Comparison of ENCODE assay signal across 8 cellular contexts in the genomic region with DNA sequence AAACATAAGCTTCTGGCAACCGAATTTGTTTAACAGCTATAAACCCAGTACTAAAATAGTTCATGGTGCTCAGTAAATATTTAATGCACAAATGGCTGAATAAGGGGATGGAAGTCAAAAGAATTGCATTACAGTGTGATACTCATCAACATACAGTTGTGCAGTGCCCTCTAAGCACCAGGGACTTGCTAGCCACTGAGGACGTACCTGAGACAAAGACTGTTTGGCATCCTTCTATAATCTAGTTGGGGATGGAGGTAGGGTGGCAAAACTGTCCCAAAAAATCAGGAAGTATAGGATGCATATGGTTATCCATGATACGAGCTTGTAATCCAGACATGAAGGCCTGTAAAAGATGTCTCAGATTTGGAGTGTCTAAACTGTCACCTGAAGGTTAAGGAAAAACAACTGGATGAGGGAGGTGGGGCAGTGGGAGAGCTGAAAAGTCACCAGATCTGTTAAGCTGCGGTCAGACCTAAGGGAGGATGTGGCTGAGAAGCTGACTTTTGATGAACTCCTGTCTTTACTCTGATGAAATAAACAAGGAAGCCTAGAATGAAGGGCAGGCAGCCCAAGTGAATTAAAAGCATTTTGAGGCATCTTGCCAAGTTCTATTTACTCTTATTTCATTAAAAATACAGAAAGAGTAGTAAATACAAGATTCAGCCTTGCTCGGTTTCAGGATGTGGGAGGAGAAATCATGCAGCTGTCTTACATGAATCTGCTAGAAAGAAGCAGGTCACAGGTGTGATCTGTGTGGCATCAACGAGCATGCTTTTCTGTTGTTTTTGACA. TPM values are rescaled to one million over a fixed set of nuclear protein-coding genes. Genes with fewer than 3 reads are reported as not detected.
DNase-seq lines count a peak whose midpoint lies in the region; ATAC-seq lines count a peak whose summit lies in the region.

No MANE protein-coding gene starts in this region.

- H4K5ac ChIP-seq in mesendoderm (ENCODE audit: low read length), result no peak overlapping the region

- H3K4me1 ChIP-seq in mesendoderm (ENCODE audit: control insufficient read depth, low read depth, low read length), result no peaks in the 10 kb centered on the region

- no peak overlapping the region for H2BK5ac ChIP-seq in mesendoderm (ENCODE audit: low read length)

- no peak overlapping the region for H3K18ac ChIP-seq in mesendoderm (ENCODE audit: low read length)

- no peak overlapping the region for H3K4me2 ChIP-seq in mesendoderm (ENCODE audit: low read length)

- no peaks in the 10 kb centered on the region for H3K79me1 ChIP-seq in mesendoderm (ENCODE audit: low read length)

- no peaks in the 10 kb centered on the region for H3K36me3 ChIP-seq in mesendoderm (ENCODE audit: control insufficient read depth, insufficient read depth, low read length)

- H3K4me3 ChIP-seq in mesendoderm (ENCODE audit: low read length), result no peak overlapping the region

- no peaks in the 10 kb centered on the region for H3K27me3 ChIP-seq in mesendoderm (ENCODE audit: insufficient read depth, low read length, poor library complexity)

- H2BK15ac ChIP-seq in mesendoderm (replicated peaks; ENCODE audit: low read depth), result no peak overlapping the region

- no peaks in the 10 kb centered on the region for H3K79me2 ChIP-seq in mesendoderm (ENCODE audit: control insufficient read depth, insufficient read depth, low read length)

- no CpG with 5 or more reads among the region's 6 CpGs for WGBS in mesendoderm (ENCODE audit: extremely low coverage, insufficient coverage, low lambda C conversion rate)

- peak; percentile 79 for ATAC-seq in GM18870 (IDR thresholded peaks at IDR 0.05; ENCODE audit: unreplicated experiment)
- ATAC-seq in HG02798 (IDR thresholded peaks at IDR 0.05; ENCODE audit: poor library complexity, unreplicated experiment), result peak; percentile 77

- no peak overlapping the region for H3K4ac ChIP-seq in mesendoderm (ENCODE audit: low read depth, low read length)

- H2AK5ac ChIP-seq in mesendoderm (ENCODE audit: low read length), result no peak overlapping the region

- H3K27ac ChIP-seq in mesendoderm (ENCODE audit: low read depth, low read length) (no peak overlapping the region), substantia nigra (ENCODE audit: low read depth, low read length, poor library complexity, severe bottlenecking) (no peak overlapping the region)

- H3K56ac ChIP-seq in mesendoderm (ENCODE audit: low read length), result no peak overlapping the region

- no peak overlapping the region for H4K8ac ChIP-seq in mesendoderm (ENCODE audit: low read depth, low read length)

- no peak overlapping the region for H3K9ac ChIP-seq in mesendoderm (ENCODE audit: low read length)

- no peak overlapping the region for H3K23ac ChIP-seq in mesendoderm (ENCODE audit: low read length)

- no peak overlapping the region for H2BK120ac ChIP-seq in mesendoderm (ENCODE audit: low read depth, low read length)

- peak; percentile 34 for DNase-seq in OCI-M1 (lab: John Stamatoyannopoulos, UW)
- peak; percentile 41 for DNase-seq in iris pigment epithelial cell (ENCODE audit: low read depth)
- no peak for DNase-seq in COLO668 (lab: John Stamatoyannopoulos, UW; ENCODE audit: unreplicated experiment)
- DNase-seq in mesendoderm, result no peak
- no peak for DNase-seq in HuH-7 (ENCODE audit: low spot score)
- DNase-seq in substantia nigra (lab: John Stamatoyannopoulos, UW), result no peak

RNA-seq across cellular contexts. Expression of a gene that starts 12.0 kb away (rescaled TPM):
- 0.10 TPM for polyA plus RNA-seq in mesendoderm (2013, experiment 1 of 2)
- polyA plus RNA-seq in mesendoderm (2013, experiment 2 of 2), result 0.10 TPM

Comparison
In these comparisons a context has a peak if more than half of its experiments do, and no peak if none do; other contexts are left out.
1. DNase-seq: peak in OCI-M1 (single experiment) and iris pigment epithelial cell (single experiment); none in COLO668 (single experiment), mesendoderm (single experiment), HuH-7 (single experiment) and substantia nigra (0 of 49).